ENCODE assay signal across 19 cellular contexts in the genomic region with DNA sequence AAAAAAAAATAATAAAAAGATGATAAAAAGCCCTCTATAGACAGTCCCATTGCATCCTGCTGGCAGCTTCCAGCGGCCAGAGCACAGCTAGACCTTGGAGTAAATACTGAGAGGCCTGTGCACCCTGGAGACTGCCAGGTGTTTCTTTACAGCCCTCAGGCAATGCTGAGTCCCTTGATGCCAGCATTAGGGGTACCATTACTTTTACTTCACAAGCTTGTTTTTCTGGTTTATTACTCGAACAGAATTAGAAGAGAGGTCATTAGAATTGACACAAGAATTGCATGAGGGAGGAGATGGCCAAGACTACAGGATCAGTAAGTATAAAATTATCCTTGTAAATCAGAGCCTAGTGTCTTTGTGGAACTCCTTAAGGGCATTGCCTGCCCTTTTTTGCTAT. TPM values are rescaled to one million over a fixed set of nuclear protein-coding genes. Genes with fewer than 3 reads are reported as not detected.
"Had no signal": no experiment of that assay in that cellular context is flagged by ENCODE, and none has a peak within 500 bp of the region (broad histone marks: within the 10 kb centered on the region; RNA-seq: fewer than 3 reads in every experiment).

No MANE protein-coding gene starts in this region.

- H3K27ac Mint-ChIP-seq: activated CD8-positive, alpha-beta memory T cell treated with anti-CD3 and anti-CD28 coated beads, Interleukin-2, amount 10 ng/mL, durations not matched to agents 7 days and 5 days; activated naive CD4-positive, alpha-beta T cell treated with anti-CD3 and anti-CD28 coated beads, Interleukin-2, amount 50 U/mL, for 72 hours; activated T-cell treated with anti-CD3 and anti-CD28 coated beads, Interleukin-2, amount 50 U/mL, for 24 hours had no signal

- H3K9me3 ChIP-seq: body of pancreas, right atrium auricular region, tibial artery had no signal

- DNase-seq: activated CD4-positive, alpha-beta T cell treated with anti-CD3 and anti-CD28 coated beads, Interleukin-2, amount 50 U/mL, for 48 hours; activated CD8-positive, alpha-beta memory T cell treated with anti-CD3 and anti-CD28 coated beads, Interleukin-2, amount 10 ng/mL, durations not matched to agents 7 days and 5 days; activated effector memory CD4-positive, alpha-beta T cell treated with anti-CD3 and anti-CD28 coated beads, Interleukin-2, amount 50 U/mL, for 16 hours; activated T-cell treated with anti-CD3 and anti-CD28 coated beads, Interleukin-2, amount 50 U/mL, for 24 hours; amniotic stem cell; body of pancreas; cortex of kidney; effector memory CD4-positive, alpha-beta T cell; naive B cell; nucleus accumbens; stimulated activated CD4-positive, alpha-beta T cell treated with anti-CD3 and anti-CD28 coated beads, Interleukin-4, amount 100 ng/mL, for 4 hours; tibial artery had no signal

- H3K27me3 ChIP-seq: body of pancreas, hepatocyte, right atrium auricular region, tibial artery had no signal

- H3K9me3 Mint-ChIP-seq: activated naive CD4-positive, alpha-beta T cell treated with anti-CD3 and anti-CD28 coated beads, Interleukin-2, amount 50 U/mL, for 72 hours; activated T-cell treated with anti-CD3 and anti-CD28 coated beads, Interleukin-2, amount 50 U/mL, for 24 hours; central memory CD8-positive, alpha-beta T cell; naive B cell had no signal

- H3K4me3 ChIP-seq: body of pancreas, hepatocyte, right atrium auricular region, skin epidermis, tibial artery had no signal

- H3K27me3 Mint-ChIP-seq: activated T-cell treated with anti-CD3 and anti-CD28 coated beads, Interleukin-2, amount 50 U/mL, for 24 hours; central memory CD8-positive, alpha-beta T cell had no signal

- H3K36me3 Mint-ChIP-seq: activated naive CD4-positive, alpha-beta T cell treated with anti-CD3 and anti-CD28 coated beads, Interleukin-2, amount 50 U/mL, for 72 hours had no signal

- H3K27ac ChIP-seq: body of pancreas, hepatocyte had no signal

- H3K4me3 Mint-ChIP-seq: activated CD8-positive, alpha-beta memory T cell treated with anti-CD3 and anti-CD28 coated beads, Interleukin-2, amount 10 ng/mL, durations not matched to agents 7 days and 5 days; activated T-cell treated with anti-CD3 and anti-CD28 coated beads, Interleukin-2, amount 50 U/mL, for 24 hours; central memory CD8-positive, alpha-beta T cell; naive B cell had no signal

- H3K4me1 Mint-ChIP-seq: activated CD8-positive, alpha-beta memory T cell treated with anti-CD3 and anti-CD28 coated beads, Interleukin-2, amount 10 ng/mL, durations not matched to agents 7 days and 5 days; central memory CD8-positive, alpha-beta T cell; naive B cell had no signal

- ATAC-seq: activated CD4-positive, CD25-positive, alpha-beta regulatory T cell treated with anti-CD3 and anti-CD28 coated beads, Interleukin-2, amount 50 U/mL, for 24 hours; activated CD8-positive, alpha-beta memory T cell treated with anti-CD3 and anti-CD28 coated beads, Interleukin-2, amount 10 ng/mL, durations not matched to agents 7 days and 5 days; activated naive CD4-positive, alpha-beta T cell treated with anti-CD3 and anti-CD28 coated beads, Interleukin-2, amount 50 U/mL, for 72 hours; body of pancreas had no signal

RNA-seq across cellular contexts. Expression of a gene that starts 43.6 kb away (rescaled TPM):
- total RNA-seq: activated CD8-positive, alpha-beta memory T cell treated with anti-CD3 and anti-CD28 coated beads, Interleukin-2, amount 10 ng/mL, durations not matched to agents 7 days and 5 days; activated naive CD4-positive, alpha-beta T cell treated with anti-CD3 and anti-CD28 coated beads, Interleukin-2, amount 50 U/mL, for 72 hours; body of pancreas; right atrium auricular region; T-helper 2 cell treated with Interferon-gamma antibody and Interleukin-4, amounts not matched to agents 100 ng/mL and 5 ng/mL, for 36 hours had no signal
